27 cellular contexts compared by ENCODE assay signal in genomic region chr17:45423936-45424335, GRCh38. TPM values are rescaled to one million over a fixed set of nuclear protein-coding genes. Genes with fewer than 3 reads are reported as not detected.
A peak's percentile ranks its signal among the peaks of the same experiment; 100 is the strongest.
DNase-seq lines count a peak whose midpoint lies in the region; ATAC-seq, FAIRE-seq and TF ChIP-seq lines count a peak whose summit lies in the region.
"Had no signal": no experiment of that assay in that cellular context is flagged by ENCODE, and none has a peak within 500 bp of the region (broad histone marks: within the 10 kb centered on the region; RNA-seq: fewer than 3 reads in every experiment).

No MANE protein-coding gene starts in this region.

- no peak overlapping the region for H2AFZ ChIP-seq in H1 (ENCODE audit: low read length)

- peaks cover 4% of the 10 kb centered on the region; the same call in 1 of the 2 replicates for H3K23me2 ChIP-seq in H1 (ENCODE audit: low read depth, low read length)

- H4K91ac ChIP-seq in H1 (replicated peaks; ENCODE audit: insufficient read length, low read length) = no peak overlapping the region

- DNase-seq in right atrium auricular region (ENCODE audit: low spot score) = no peak
- no peak for DNase-seq in left cardiac atrium
- DNase-seq in H1 (ENCODE audit: low read depth in 1 of 2, low spot score in 2 of 2) = no peak
- no peak for DNase-seq in vagina (ENCODE audit: extremely low spot score in 2 of 2)
- DNase-seq in coronary artery (ENCODE audit: low spot score) = no peak
- no peak for DNase-seq in psoas muscle
- DNase-seq: activated CD8-positive, alpha-beta memory T cell treated with anti-CD3 and anti-CD28 coated beads, Interleukin-2, amount 50 U/mL, for 4 hours; anterior cingulate cortex; COR-L47; DND-41; foreskin fibroblast; NCI-H187; NCI-H524 treated with DMSO at 0.1 percent for 48 hours; NK-92 treated with Interleukin-12 subunit alpha and Interleukin-12 subunit beta, amount 100 ng/mL, for 24 hours; stimulated activated CD4-positive, alpha-beta T cell treated with anti-CD3 and anti-CD28 coated beads, Interleukin-2, amount 100 ng/mL, for 48 hours; T-helper 2 cell; WERI-Rb-1 had no signal

- H4K20me1 ChIP-seq in H1 (replicated peaks in 1 of 2; ENCODE audit: control insufficient read depth in 1 of 2, insufficient read depth in 2 of 2, low read length in 2 of 2) = no peaks in the 10 kb centered on the region
- H4K20me1 ChIP-seq: BLaER1 had no signal

- peak overlapping the region; percentile 51 to 57 for H3K4me2 ChIP-seq in H1 (ENCODE audit: insufficient read depth in 1 of 2, low read depth in 2 of 2, low read length in 2 of 2)
- H3K4me2 ChIP-seq: BLaER1, KMS-11 had no signal

- TF ChIP-seq EP300 in H1 (IDR thresholded peaks at IDR 0.05; ENCODE audit: borderline replicate concordance in 1 of 2, low read depth in 2 of 2, low read length in 2 of 2) = no peak

- WGBS in H1 (ENCODE audit: extremely low coverage in 1 of 2, insufficient coverage in 1 of 2, insufficient read length in 1 of 2, insufficient replicate concordance in 2 of 2, low coverage in 1 of 2, low lambda C conversion rate in 2 of 2, missing lambda C conversion rate in 1 of 2), 2 experiments = 90% methylated on average over 1 of the region's 1 CpG; no CpG with 5 or more reads in 1 of the 2 experiments
- 67 to 92% (median 81%) methylated on average over 1 of the region's 1 CpG for WGBS in psoas muscle, 3 donors

- no peak for FAIRE-seq in H1 (lab: Jason Lieb, UNC)
- FAIRE-seq: H54 had no signal

- H3K27ac ChIP-seq in right atrium auricular region (peak overlapping the region; percentile 82 to 92), H1 (ENCODE audit: low read depth, low read length) (no peak overlapping the region), muscle layer of duodenum (ENCODE audit: low read length) (peak overlapping the region; percentile 39), vagina (peak overlapping the region; percentile 17), coronary artery (no peak overlapping the region), psoas muscle (no peak overlapping the region)
- H3K27ac ChIP-seq: BLaER1, cardiac muscle cell, KMS-11, SK-N-MC, WERI-Rb-1 had no signal

- H3K79me1 ChIP-seq in H1 (ENCODE audit: low read depth, low read length) = no peaks in the 10 kb centered on the region

- no peak overlapping the region for H2AK5ac ChIP-seq in H1 (ENCODE audit: low read depth, low read length)

- TF ChIP-seq RAD21 in H1 (IDR thresholded peaks at IDR 0.05 in 1 of 2, conservative IDR thresholded peaks at IDR 0.05 in 1 of 2; ENCODE audit: low read depth in 2 of 2, low read length in 2 of 2) = no peak

- no peak overlapping the region for H3K56ac ChIP-seq in H1 (replicated peaks; ENCODE audit: insufficient read length, low read depth, low read length)

- no peak overlapping the region for H4K8ac ChIP-seq in H1 (ENCODE audit: extremely low read depth, insufficient read depth, low read length)

- H3K4me1 ChIP-seq in right atrium auricular region = peaks cover 0 to 33% of the 10 kb centered on the region in 2 donors
- peaks cover 2 to 22% (median 14%) of the 10 kb centered on the region in 4 experiments for H3K4me1 ChIP-seq in H1 (replicated peaks in 1 of 4; ENCODE audit: control insufficient read depth in 3 of 4, insufficient read depth in 4 of 4, low read length in 3 of 4)
- peaks cover 0 to 22% of the 10 kb centered on the region in 2 donors for H3K4me1 ChIP-seq in muscle layer of duodenum (ENCODE audit: control insufficient read depth in 1 of 2, insufficient read depth in 2 of 2, low read length in 2 of 2)
- peaks cover 33% of the 10 kb centered on the region for H3K4me1 ChIP-seq in vagina
- peaks cover 6% of the 10 kb centered on the region for H3K4me1 ChIP-seq in psoas muscle

- H3K18ac ChIP-seq in H1 (ENCODE audit: extremely low read depth, low read length) = no peak overlapping the region

- no peak overlapping the region for H2BK12ac ChIP-seq in H1 (ENCODE audit: low read depth, low read length)

- no peaks in the 10 kb centered on the region for H3K9me3 ChIP-seq in right atrium auricular region
- no peaks in the 10 kb centered on the region for H3K9me3 ChIP-seq in H1 (ENCODE audit: insufficient read depth in 2 of 2, low read depth in 1 of 2, low read length in 1 of 2)
- no peaks in the 10 kb centered on the region for H3K9me3 ChIP-seq in muscle layer of duodenum (ENCODE audit: control insufficient read depth in 1 of 2, low read length in 2 of 2)
- no peaks in the 10 kb centered on the region for H3K9me3 ChIP-seq in vagina
- no peaks in the 10 kb centered on the region for H3K9me3 ChIP-seq in psoas muscle
- H3K9me3 ChIP-seq: BLaER1, suprapubic skin had no signal

- H3K36me3 ChIP-seq in right atrium auricular region (no peaks in the 10 kb centered on the region), H1 (ENCODE audit: control insufficient read depth in 2 of 4, insufficient read depth in 4 of 4, low read length in 3 of 4) (no peaks in the 10 kb centered on the region), muscle layer of duodenum (ENCODE audit: control insufficient read depth in 1 of 2, insufficient read depth in 2 of 2, low read length in 2 of 2) (no peaks in the 10 kb centered on the region), vagina (no peaks in the 10 kb centered on the region), psoas muscle (ENCODE audit: insufficient read depth in 1 of 2, low read depth in 1 of 2) (no peaks in the 10 kb centered on the region)
- H3K36me3 ChIP-seq: BLaER1, cardiac muscle cell, WERI-Rb-1 had no signal

- no peak overlapping the region for H3K4ac ChIP-seq in H1 (replicated peaks; ENCODE audit: insufficient read length, low read depth, low read length)

- no peak for ATAC-seq in left cardiac atrium
- ATAC-seq in GM21390 (IDR thresholded peaks at IDR 0.05; ENCODE audit: unreplicated experiment) = no peak
- no peak for ATAC-seq in psoas muscle
- ATAC-seq: activated T-helper 17 cell treated with anti-CD3 and anti-CD28 coated beads, Interleukin-2, amount 50 U/mL, for 72 hours; stimulated activated memory B cell treated with anti-CD40 and anti-IgM and Interleukin-4, amounts not matched to agents 10 μg/mL and 1 μg/mL and 100 μg/mL, for 72 hours had no signal

- TF ChIP-seq POLR2A in H1 (IDR thresholded peaks at IDR 0.05; ENCODE audit: control extremely low read depth in 1 of 2, low read depth in 2 of 2, low read length in 2 of 2) (no peak), vagina (IDR thresholded peaks at IDR 0.05) (no peak)

- H3K9ac ChIP-seq in H1 (replicated peaks in 1 of 4; ENCODE audit: extremely low read depth in 1 of 4, low read depth in 3 of 4, low read length in 3 of 4) = no peak overlapping the region
- H3K9ac ChIP-seq: BLaER1, KMS-11 had no signal

- no peak overlapping the region for H2BK120ac ChIP-seq in H1 (replicated peaks; ENCODE audit: low read depth, low read length)

- CTCF ChIA-PET in H1 (lab: Charles Lee; ENCODE audit: partially characterized antibody) = interaction anchor here (1.0 to 12.6 kb wide), 5 partner anchors 12 to 179 kb away, joined by 3 to 331 read pairs (median 4); no protein-coding TSS in a partner anchor

- no peak overlapping the region; the same call in 1 of the 2 replicates for H2BK5ac ChIP-seq in H1 (ENCODE audit: low read depth, low read length)

- no peak overlapping the region for H3K14ac ChIP-seq in H1 (ENCODE audit: insufficient read length)

- POLR2A ChIA-PET in H1 (lab: Charles Lee; ENCODE audit: partially characterized antibody) = interaction anchor here (1.2 to 4.9 kb wide), 5 partner anchors 9 to 275 kb away, joined by 3 to 25 read pairs (median 3); partner anchors contain the start of genes ARHGAP27 and HEXIM1

- H3K27me3 ChIP-seq in right atrium auricular region = no peaks in the 10 kb centered on the region
- peaks cover 6 to 13% (median 9%) of the 10 kb centered on the region in 4 experiments for H3K27me3 ChIP-seq in H1 (replicated peaks in 1 of 4; ENCODE audit: control insufficient read depth in 3 of 4, extremely low read depth in 1 of 4, insufficient read depth in 3 of 4, low read length in 3 of 4)
- peaks cover 2% of the 10 kb centered on the region for H3K27me3 ChIP-seq in muscle layer of duodenum (ENCODE audit: low read depth, low read length)
- H3K27me3 ChIP-seq in vagina = no peaks in the 10 kb centered on the region
- peaks cover 0 to 7% (median 0%) of the 10 kb centered on the region in 3 donors for H3K27me3 ChIP-seq in psoas muscle (ENCODE audit: insufficient read depth in 3 of 3, low read length in 2 of 3)
- H3K27me3 ChIP-seq: BLaER1, suprapubic skin had no signal

- H3K23ac ChIP-seq in H1 (ENCODE audit: insufficient read length) = no peak overlapping the region

- H3K79me2 ChIP-seq in H1 (ENCODE audit: control insufficient read depth in 1 of 2, insufficient read depth in 2 of 2, low read length in 2 of 2) = peaks cover 0 to 5% of the 10 kb centered on the region in 2 experiments; a peak in 1 of 4 replicates

- H2BK15ac ChIP-seq in H1 (ENCODE audit: low read length) = 0 out of 2 replicates have a peak overlapping the region, but pooled peaks have one; percentile 61

- peak overlapping the region in 1 of 2 donors; percentile 45 for H3K4me3 ChIP-seq in right atrium auricular region
- peak overlapping the region in 1 of 4 experiments; percentile 29; a peak in 1 of 8 replicates for H3K4me3 ChIP-seq in H1 (ENCODE audit: extremely low read depth in 1 of 4, insufficient read depth in 2 of 4, low read depth in 3 of 4, low read length in 4 of 4)
- H3K4me3 ChIP-seq in muscle layer of duodenum (ENCODE audit: low read depth in 1 of 2, low read length in 2 of 2) = peak overlapping the region in 1 of 2 donors; percentile 33
- peak overlapping the region in 1 of 2 donors; percentile 25 for H3K4me3 ChIP-seq in vagina
- no peak overlapping the region for H3K4me3 ChIP-seq in coronary artery
- no peak overlapping the region for H3K4me3 ChIP-seq in psoas muscle
- H3K4me3 ChIP-seq: BLaER1, cardiac muscle cell, SK-N-MC had no signal

- no peak overlapping the region for H2BK20ac ChIP-seq in H1 (ENCODE audit: low read length)

- intact Hi-C loops in left cardiac atrium (cut with DNase I) (no loop called here), vagina (cut with DNase I) (no loop called here), psoas muscle (cut with DNase I) (loop anchor here (10.0 kb wide), 2 partner anchors 171 to 421 kb away; partner anchors contain the start of gene SPPL2C (in 1 of the 2))

- H4K5ac ChIP-seq in H1 (ENCODE audit: insufficient read length, low read depth, low read length) = no peak overlapping the region

- no peak for TF ChIP-seq CTCF in right atrium auricular region (IDR thresholded peaks at IDR 0.05)
- no peak for TF ChIP-seq CTCF in H1 (IDR thresholded peaks at IDR 0.05; ENCODE audit: control extremely low read depth in 1 of 3, insufficient read depth in 1 of 3, low read depth in 1 of 3, low read length in 3 of 3)
- no peak for TF ChIP-seq CTCF in vagina (IDR thresholded peaks at IDR 0.05)
- TF ChIP-seq CTCF in coronary artery (IDR thresholded peaks at IDR 0.05) = no peak
- TF ChIP-seq CTCF in psoas muscle (IDR thresholded peaks at IDR 0.05) = no peak

RNA-seq across cellular contexts. Expression of gene ARHGAP27, which starts 8.7 kb away (rescaled TPM):
- total RNA-seq in right atrium auricular region (10 to 100 TPM; 18.9 to 21.9 TPM), left cardiac atrium (10 to 100 TPM; 27.3 to 32.6 TPM), vagina (80.0 TPM), psoas muscle (1 to 10 TPM; 4.8 to 8.1 (median 6.7) TPM)
- 13.1 TPM in 2 replicates for total RNA-seq in H1 (2021; fragmentation: NEBNext Ultra II Directional; extraction: Animal tissue kit (Norgen Biotek cat#: 25700))
- polyA plus RNA-seq in H1 (2011; rRNA removed) (11.6 and 15.9 TPM in 2 replicates), psoas muscle (1 to 10 TPM; 3.4 to 8.9 (median 3.5) TPM)
- polyA plus RNA-seq in H1 (2011; cell fraction: cytosol; rRNA removed) = 13.4 TPM
- 66.8 TPM for polyA plus RNA-seq in H1 (2011; cell fraction: nucleus; rRNA removed)
- 6.8 to 13.4 TPM (median 10.4 TPM) in 4 replicates for polyA plus RNA-seq in H1 (2012, experiment 1 of 2)
- polyA plus RNA-seq in H1 (2012, experiment 2 of 2) = 6.8 TPM
- 9.3 TPM for polyA plus RNA-seq in H1 (2013, experiment 1 of 2)
- polyA plus RNA-seq in H1 (2013, experiment 2 of 2) = 8.6 TPM
- 8.0 and 8.5 TPM in 2 replicates for polyA minus RNA-seq in H1 (2011; rRNA and poly(A)+ RNA removed)
- 7.2 TPM for polyA minus RNA-seq in H1 (2011; cell fraction: cytosol; rRNA and poly(A)+ RNA removed)
- 27.8 TPM for polyA minus RNA-seq in H1 (2011; cell fraction: nucleus; rRNA and poly(A)+ RNA removed)

Comparison
In these comparisons a context has a peak if more than half of its experiments do, and no peak if none do; other contexts are left out.
1. H3K27ac ChIP-seq: peak in right atrium auricular region (2 of 2), muscle layer of duodenum (single experiment) and vagina (single experiment); none in H1 (single experiment), coronary artery (0 of 2) and psoas muscle (single experiment).
2. intact Hi-C loops: an anchor here in psoas muscle (10.0 kb wide); none called in left cardiac atrium and vagina.